ENCODE assay signal across 2 cellular contexts in genomic region chr1:7482772-7483495, GRCh38.
TF ChIP-seq lines count a peak whose summit lies in the region.

No MANE protein-coding gene starts in this region.

TF ChIP-seq in IMR-90, 13 proteins besides CTCF, POLR2A, EP300 and RAD21:
- TF ChIP-seq RCOR1 (IDR thresholded peaks at IDR 0.05; ENCODE audit: insufficient replicate concordance, low read length) (no peak), MAFK (IDR thresholded peaks at IDR 0.05; ENCODE audit: low read depth, low read length) (no peak), RFX5 (IDR thresholded peaks at IDR 0.05; ENCODE audit: low read depth, low read length) (no peak), MAZ (IDR thresholded peaks at IDR 0.05; ENCODE audit: borderline replicate concordance, low read depth, low read length) (no peak), SMC3 (IDR thresholded peaks at IDR 0.05; ENCODE audit: low read depth, low read length) (no peak), FOS (IDR thresholded peaks at IDR 0.05; ENCODE audit: low read depth, low read length) (no peak), USF2 (IDR thresholded peaks at IDR 0.05; ENCODE audit: low read depth, low read length) (no peak), CHD1 (IDR thresholded peaks at IDR 0.05; ENCODE audit: low read depth, low read length) (no peak), MXI1 (IDR thresholded peaks at IDR 0.05; ENCODE audit: borderline replicate concordance, low read depth, low read length) (no peak), NFE2L2 (IDR thresholded peaks at IDR 0.05; ENCODE audit: low read depth, low read length) (no peak), BHLHE40 (IDR thresholded peaks at IDR 0.05; ENCODE audit: low read depth, low read length) (no peak), CEBPB (IDR thresholded peaks at IDR 0.05; ENCODE audit: low read depth, low read length) (no peak), ELK1 (IDR thresholded peaks at IDR 0.05; ENCODE audit: borderline replicate concordance, low read depth, low read length) (no peak)

TF ChIP-seq in H1, 55 proteins besides CTCF, POLR2A, EP300 and RAD21:
- TF ChIP-seq CHD7 (IDR thresholded peaks at IDR 0.05; ENCODE audit: insufficient replicate concordance, low read length), result no peak
- no peak for TF ChIP-seq HDAC2 (IDR thresholded peaks at IDR 0.05; ENCODE audit: borderline replicate concordance in 1 of 2, low read depth in 2 of 2, low read length in 2 of 2)
- no peak for TF ChIP-seq TAF1 (IDR thresholded peaks at IDR 0.05; ENCODE audit: low read depth, low read length)
- no peak for TF ChIP-seq SIRT6 (IDR thresholded peaks at IDR 0.05; ENCODE audit: low read length)
- no peak for TF ChIP-seq KDM4A (IDR thresholded peaks at IDR 0.05; ENCODE audit: low read depth, low read length, severe bottlenecking)
- TF ChIP-seq MAX (IDR thresholded peaks at IDR 0.05), result no peak
- TF ChIP-seq SIN3A (conservative IDR thresholded peaks at IDR 0.05 in 1 of 2, IDR thresholded peaks at IDR 0.05 in 1 of 2; ENCODE audit: low read depth in 1 of 2, low read length in 2 of 2), result no peak
- TF ChIP-seq SUZ12 (IDR thresholded peaks at IDR 0.05; ENCODE audit: low read length), result no peak
- TF ChIP-seq KDM5A (IDR thresholded peaks at IDR 0.05; ENCODE audit: low read length), result no peak
- no peak for TF ChIP-seq CBX8 (IDR thresholded peaks at IDR 0.05; ENCODE audit: borderline replicate concordance, low read depth, low read length)
- TF ChIP-seq EGR1 (IDR thresholded peaks at IDR 0.05; ENCODE audit: borderline replicate concordance, low read depth, low read length), result no peak
- no peak for TF ChIP-seq SP4 (IDR thresholded peaks at IDR 0.05; ENCODE audit: low read length)
- no peak for TF ChIP-seq BACH1 (IDR thresholded peaks at IDR 0.05; ENCODE audit: low read length)
- TF ChIP-seq POLR2AphosphoS5 (IDR thresholded peaks at IDR 0.05; ENCODE audit: low read depth, low read length), result no peak
- no peak for TF ChIP-seq NANOG (IDR thresholded peaks at IDR 0.05; ENCODE audit: insufficient read depth, low read depth, low read length, poor library complexity, severe bottlenecking)
- no peak for TF ChIP-seq SRF (IDR thresholded peaks at IDR 0.05; ENCODE audit: low read depth, low read length)
- TF ChIP-seq SP2 (IDR thresholded peaks at IDR 0.05; ENCODE audit: low read length), result no peak
- no peak for TF ChIP-seq KDM1A (IDR thresholded peaks at IDR 0.05; ENCODE audit: borderline replicate concordance, low read length)
- TF ChIP-seq CHD2 (IDR thresholded peaks at IDR 0.05; ENCODE audit: low read length), result no peak
- no peak for TF ChIP-seq HDAC6 (IDR thresholded peaks at IDR 0.05; ENCODE audit: low read depth, low read length)
TF ChIP-seq in H1: peak in this region for 0.
